ENCODE assay signal across 27 cellular contexts in the genomic region with DNA sequence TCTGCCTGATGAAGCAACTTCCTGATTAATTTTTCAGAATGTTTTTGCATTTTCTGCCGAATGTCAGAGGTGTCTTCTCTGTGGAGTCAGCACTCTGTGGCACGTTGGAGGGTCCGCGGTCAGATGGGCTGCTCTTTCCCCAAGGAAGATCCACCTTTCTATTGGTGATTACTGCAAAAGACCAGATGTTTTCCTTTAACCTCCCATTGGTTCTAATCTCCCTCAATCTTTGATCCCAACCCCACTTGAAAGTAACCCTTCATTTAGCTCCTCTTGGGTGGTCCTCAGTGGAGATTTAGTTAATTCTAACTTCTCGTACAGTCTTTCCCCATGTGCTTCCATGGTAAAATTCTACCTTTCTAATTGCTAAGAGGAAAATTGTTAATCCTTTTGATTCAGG.
"Had no signal": no experiment of that assay in that cellular context is flagged by ENCODE, and none has a peak within 500 bp of the region (broad histone marks: within the 10 kb centered on the region; RNA-seq: fewer than 3 reads in every experiment).

No MANE protein-coding gene starts in this region.

- H3K27ac ChIP-seq: left ventricle myocardium inferior, pancreas, prostate gland, skin epidermis, stomach, testis, thyroid gland, transverse colon, upper lobe of left lung had no signal

- H3K27ac Mint-ChIP-seq: immature natural killer cell; naive thymus-derived CD4-positive, alpha-beta T cell; natural killer cell treated with Interleukin-12 subunit alpha and Interleukin-12 subunit beta and Interleukin-15 and Interleukin-18, amount 100 ng/mL, for 72 hours; stimulated activated naive B cell treated with anti-CD40 and anti-IgM and Interleukin-4, amounts not matched to agents 10 μg/mL and 1 μg/mL and 100 μg/mL, for 72 hours had no signal

- H3K36me3 ChIP-seq: left ventricle myocardium inferior, pancreas, prostate gland, stomach, thyroid gland, transverse colon, upper lobe of left lung had no signal

- H3K27me3 ChIP-seq: pancreas, stomach, testis, thyroid gland, transverse colon, upper lobe of left lung had no signal

- H3K4me1 ChIP-seq: left ventricle myocardium inferior, pancreas, prostate gland, stomach, testis, thyroid gland, transverse colon, upper lobe of left lung had no signal

- H3K4me3 ChIP-seq: left ventricle myocardium inferior, lung, mucosa of descending colon, pancreas, prostate gland, skin epidermis, stomach, testis, thyroid gland, transverse colon, upper lobe of left lung had no signal

- H3K36me3 Mint-ChIP-seq: immature natural killer cell; naive thymus-derived CD4-positive, alpha-beta T cell; natural killer cell treated with Interleukin-12 subunit alpha and Interleukin-12 subunit beta and Interleukin-15 and Interleukin-18, amount 100 ng/mL, for 72 hours; stimulated activated naive B cell treated with anti-CD40 and anti-IgM and Interleukin-4, amounts not matched to agents 10 μg/mL and 1 μg/mL and 100 μg/mL, for 72 hours had no signal

- ATAC-seq: mucosa of descending colon; naive thymus-derived CD4-positive, alpha-beta T cell; natural killer cell treated with Interleukin-12 subunit alpha and Interleukin-12 subunit beta and Interleukin-15 and Interleukin-18, amount 100 ng/mL, for 72 hours; pancreas; right cardiac atrium; stimulated activated naive B cell treated with anti-CD40 and anti-IgM and Interleukin-4, amounts not matched to agents 10 μg/mL and 1 μg/mL and 100 μg/mL, for 72 hours; stimulated activated naive CD8-positive, alpha-beta T cell treated with anti-CD3 and anti-CD28 coated beads, Interleukin-15, Interleukin-2, amounts not matched to agents 100 U/mL and 50 U/mL, for 24 hours had no signal

- H3K9me3 ChIP-seq: left ventricle myocardium inferior, mucosa of descending colon, pancreas, prostate gland, stomach, testis, thyroid gland, transverse colon, upper lobe of left lung had no signal

- H3K27me3 Mint-ChIP-seq: natural killer cell treated with Interleukin-12 subunit alpha and Interleukin-12 subunit beta and Interleukin-15 and Interleukin-18, amount 100 ng/mL, for 72 hours; stimulated activated naive B cell treated with anti-CD40 and anti-IgM and Interleukin-4, amounts not matched to agents 10 μg/mL and 1 μg/mL and 100 μg/mL, for 72 hours had no signal

- H3K4me1 Mint-ChIP-seq: immature natural killer cell; naive thymus-derived CD4-positive, alpha-beta T cell had no signal

- H3K4me3 Mint-ChIP-seq: immature natural killer cell; naive thymus-derived CD4-positive, alpha-beta T cell; natural killer cell treated with Interleukin-12 subunit alpha and Interleukin-12 subunit beta and Interleukin-15 and Interleukin-18, amount 100 ng/mL, for 72 hours; stimulated activated naive B cell treated with anti-CD40 and anti-IgM and Interleukin-4, amounts not matched to agents 10 μg/mL and 1 μg/mL and 100 μg/mL, for 72 hours had no signal

- DNase-seq: hypothalamus; immature natural killer cell; kidney; left ventricle myocardium inferior; midbrain; mucosa of descending colon; naive thymus-derived CD4-positive, alpha-beta T cell; nucleus accumbens; pancreas; posterior cingulate gyrus; retina; right cardiac atrium; stimulated activated CD4-positive, alpha-beta T cell treated with anti-CD3 and anti-CD28 coated beads, Interleukin-12 subunit alpha, Interleukin-12 subunit beta, amount 100 ng/mL, for 4 hours; stimulated activated CD4-positive, alpha-beta T cell treated with anti-CD3 and anti-CD28 coated beads, Interleukin-15, amount 100 ng/mL, for 24 hours; stimulated activated CD4-positive, alpha-beta T cell treated with anti-CD3 and anti-CD28 coated beads, Interleukin-2, amount 100 ng/mL, for 24 hours; stimulated activated CD4-positive, alpha-beta T cell treated with anti-CD3 and anti-CD28 coated beads, Interleukin-4, amount 100 ng/mL, for 1 hour; stimulated activated naive B cell treated with anti-CD40 and anti-IgM and Interleukin-4, amounts not matched to agents 10 μg/mL and 1 μg/mL and 100 μg/mL, for 72 hours; stimulated activated naive CD8-positive, alpha-beta T cell treated with anti-CD3 and anti-CD28 coated beads, Interleukin-15, Interleukin-2, amounts not matched to agents 100 U/mL and 50 U/mL, for 24 hours; stomach; testis; thyroid gland; transverse colon; upper lobe of left lung had no signal
